13 cellular contexts compared by ENCODE assay signal in genomic region chr21:40895697-40896096, GRCh38. TPM values are rescaled to one million over a fixed set of nuclear protein-coding genes. Genes with fewer than 3 reads are reported as not detected.
"Had no signal": no experiment of that assay in that cellular context is flagged by ENCODE, and none has a peak within 500 bp of the region (broad histone marks: within the 10 kb centered on the region; RNA-seq: fewer than 3 reads in every experiment).

No MANE protein-coding gene starts in this region.

RNA-seq across cellular contexts. Expression of gene DSCAM, which starts 48.7 kb away (rescaled TPM):
- total RNA-seq: activated B cell treated with CpG ODN at 0.5 μM for 24 hours; activated CD4-positive, alpha-beta memory T cell treated with anti-CD3 and anti-CD28 coated beads for 36 hours; activated CD4-positive, alpha-beta memory T cell treated with anti-CD3 and anti-CD28 coated beads, Interleukin-2, amount 10 ng/mL, durations not matched to agents 7 days and 5 days; activated CD4-positive, alpha-beta T cell treated with anti-CD3 and anti-CD28 coated beads for 36 hours; activated CD4-positive, alpha-beta T cell treated with anti-CD3 and anti-CD28 coated beads, Interleukin-2, amount 10 ng/mL, durations not matched to agents 24 days and 14 days; activated CD4-positive, alpha-beta T cell treated with anti-CD3 and anti-CD28 coated beads, Interleukin-2, amount 10 ng/mL, durations not matched to agents 7 days and 5 days; activated CD8-positive, alpha-beta memory T cell treated with anti-CD3 and anti-CD28 coated beads for 36 hours; activated CD8-positive, alpha-beta memory T cell treated with anti-CD3 and anti-CD28 coated beads, Interleukin-2, amount 10 ng/mL, durations not matched to agents 7 days and 5 days; activated CD8-positive, alpha-beta T cell treated with anti-CD3 and anti-CD28 coated beads for 36 hours; activated CD8-positive, alpha-beta T cell treated with anti-CD3 and anti-CD28 coated beads, Interleukin-2, amount 10 ng/mL, durations not matched to agents 7 days and 5 days; T-helper 1 cell treated with Interleukin-12 subunit alpha and Interleukin-12 subunit beta and Interleukin-4 antibody, amounts not matched to agents 30 ng/mL and 1 ng/mL, for 36 hours; T-helper 17 cell; T-helper 2 cell treated with Interferon-gamma antibody and Interleukin-4, amounts not matched to agents 100 ng/mL and 5 ng/mL, for 36 hours had no signal
